Comparison of ENCODE assay signal across 1 cellular context in genomic region chrX:40066700-40067099, GRCh38.
TF ChIP-seq lines count a peak whose summit lies in the region.

No MANE protein-coding gene starts in this region.

TF ChIP-seq in K562, 482 proteins besides CTCF, POLR2A, EP300 and RAD21:
- TF ChIP-seq VEZF1 (CRISPR knock-in tag; IDR thresholded peaks at IDR 0.05) = peak; percentile 50
- peak; percentile 74 for TF ChIP-seq NFIC (IDR thresholded peaks at IDR 0.05)
- no peak for TF ChIP-seq MAFG (tag; conservative IDR thresholded peaks at IDR 0.05)
- no peak for TF ChIP-seq RNF219 (CRISPR knock-in tag; IDR thresholded peaks at IDR 0.05)
- no peak for TF ChIP-seq SRSF1 (IDR thresholded peaks at IDR 0.05; ENCODE audit: low read depth, low read length)
- TF ChIP-seq NR2F6 (CRISPR knock-in tag; IDR thresholded peaks at IDR 0.05) = no peak
- no peak for TF ChIP-seq KLF1 (tag; IDR thresholded peaks at IDR 0.05)
- TF ChIP-seq SMARCC2 (IDR thresholded peaks at IDR 0.05; ENCODE audit: low read depth) = no peak
- no peak for TF ChIP-seq EZH2 (IDR thresholded peaks at IDR 0.05; ENCODE audit: borderline replicate concordance, low read depth, low read length)
- TF ChIP-seq REST (CRISPR knock-in tag; IDR thresholded peaks at IDR 0.05; ENCODE audit: low read depth) = no peak
- no peak for TF ChIP-seq ETV1 (tag; conservative IDR thresholded peaks at IDR 0.05; ENCODE audit: low read depth)
- TF ChIP-seq CCAR2 (IDR thresholded peaks at IDR 0.05; ENCODE audit: low read depth, low read length) = no peak
- no peak for TF ChIP-seq ZNF740 (CRISPR knock-in tag; IDR thresholded peaks at IDR 0.05)
- peak in 1 of 2 experiments; percentile 41; a peak in 1 of 4 replicates for TF ChIP-seq ZNF740 (tag; IDR thresholded peaks at IDR 0.05)
- no peak for TF ChIP-seq SOX6 (IDR thresholded peaks at IDR 0.05)
- TF ChIP-seq ZNF124 (CRISPR knock-in tag; IDR thresholded peaks at IDR 0.05) = no peak
- TF ChIP-seq PRMT5 (CRISPR knock-in tag; IDR thresholded peaks at IDR 0.05) = no peak
